Comparison of ENCODE assay signal across 2 cellular contexts in the genomic region with DNA sequence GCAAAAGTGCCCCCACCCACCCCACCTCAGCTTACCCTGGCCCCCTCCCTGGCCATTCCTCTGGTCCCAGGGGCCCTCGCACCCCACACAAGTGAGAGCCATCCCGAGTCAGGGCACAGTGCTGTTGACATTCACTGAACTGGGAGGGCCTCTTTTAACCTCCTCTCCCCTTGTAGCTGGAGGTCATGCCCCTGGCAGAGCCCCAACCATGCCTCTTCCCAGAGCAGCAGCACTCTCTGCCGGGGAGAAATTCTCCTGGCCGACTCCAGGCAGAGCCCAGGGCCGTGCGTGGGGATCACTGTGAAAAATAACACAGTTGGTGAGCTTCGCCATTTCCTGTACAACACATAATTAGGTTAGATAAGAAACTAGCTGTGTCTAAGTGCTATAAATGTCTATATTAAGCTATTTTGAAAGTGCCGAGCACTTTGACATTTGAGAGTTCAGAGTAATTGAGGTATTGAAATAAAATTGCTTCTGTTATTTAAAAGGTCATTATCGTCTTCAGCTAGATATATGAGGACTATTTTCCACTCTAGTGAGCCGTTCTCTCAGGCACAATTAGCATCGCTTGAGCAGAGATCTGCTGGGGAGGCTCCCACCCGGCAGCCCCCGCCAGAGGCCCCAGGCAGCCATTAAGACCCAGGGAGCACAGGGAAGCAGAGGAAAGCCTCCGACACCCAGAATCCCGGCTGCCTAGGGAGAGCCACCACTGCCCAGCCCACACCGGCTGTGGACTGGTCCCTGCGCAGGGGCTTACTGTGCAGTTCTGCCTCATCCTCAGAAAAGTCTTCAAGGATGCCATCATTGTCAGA.
TF ChIP-seq lines count a peak whose summit lies in the region.

No MANE protein-coding gene starts in this region.

TF ChIP-seq in liver, 16 proteins besides CTCF, POLR2A, EP300 and RAD21:
- TF ChIP-seq REST (IDR thresholded peaks at IDR 0.05) (no peak), SP1 (IDR thresholded peaks at IDR 0.05) (no peak), HNF4A (conservative IDR thresholded peaks at IDR 0.05) (no peak), EGR1 (IDR thresholded peaks at IDR 0.05; ENCODE audit: low read depth in 2 of 2) (no peak), JUND (IDR thresholded peaks at IDR 0.05) (no peak), FOXA1 (IDR thresholded peaks at IDR 0.05) (no peak), FOXA2 (IDR thresholded peaks at IDR 0.05) (no peak), NR2F2 (IDR thresholded peaks at IDR 0.05) (peak; percentile 57)
- TF ChIP-seq, protein P1, sequence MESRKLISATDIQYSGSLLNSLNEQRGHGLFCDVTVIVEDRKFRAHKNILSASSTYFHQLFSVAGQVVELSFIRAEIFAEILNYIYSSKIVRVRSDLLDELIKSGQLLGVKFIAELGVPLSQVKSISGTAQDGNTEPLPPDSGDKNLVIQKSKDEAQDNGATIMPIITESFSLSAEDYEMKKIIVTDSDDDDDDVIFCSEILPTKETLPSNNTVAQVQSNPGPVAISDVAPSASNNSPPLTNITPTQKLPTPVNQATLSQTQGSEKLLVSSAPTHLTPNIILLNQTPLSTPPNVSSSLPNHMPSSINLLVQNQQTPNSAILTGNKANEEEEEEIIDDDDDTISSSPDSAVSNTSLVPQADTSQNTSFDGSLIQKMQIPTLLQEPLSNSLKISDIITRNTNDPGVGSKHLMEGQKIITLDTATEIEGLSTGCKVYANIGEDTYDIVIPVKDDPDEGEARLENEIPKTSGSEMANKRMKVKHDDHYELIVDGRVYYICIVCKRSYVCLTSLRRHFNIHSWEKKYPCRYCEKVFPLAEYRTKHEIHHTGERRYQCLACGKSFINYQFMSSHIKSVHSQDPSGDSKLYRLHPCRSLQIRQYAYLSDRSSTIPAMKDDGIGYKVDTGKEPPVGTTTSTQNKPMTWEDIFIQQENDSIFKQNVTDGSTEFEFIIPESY (IDR thresholded peaks at IDR 0.05): no peak

TF ChIP-seq in HepG2, 621 proteins besides CTCF, POLR2A, EP300 and RAD21 (continued from another document):
- no peak for TF ChIP-seq ZBTB4 (CRISPR knock-in tag; IDR thresholded peaks at IDR 0.05; ENCODE audit: borderline replicate concordance)
- TF ChIP-seq ZNF652 (CRISPR knock-in tag; IDR thresholded peaks at IDR 0.05; ENCODE audit: borderline replicate concordance, low read depth): no peak
